ENCODE assay signal across 23 cellular contexts in genomic region chr19:40412866-40413265, GRCh38. TPM values are rescaled to one million over a fixed set of nuclear protein-coding genes. Genes with fewer than 3 reads are reported as not detected.
A peak's percentile ranks its signal among the peaks of the same experiment; 100 is the strongest.
DNase-seq lines count a peak whose midpoint lies in the region; ATAC-seq, FAIRE-seq and TF ChIP-seq lines count a peak whose summit lies in the region.
"Had no signal": no experiment of that assay in that cellular context is flagged by ENCODE, and none has a peak within 500 bp of the region (broad histone marks: within the 10 kb centered on the region; RNA-seq: fewer than 3 reads in every experiment).

No MANE protein-coding gene starts in this region.

- POLR2A ChIA-PET in A549 (lab: Yijun Ruan, JAX) = interaction anchor here (1.9 to 6.2 kb wide), 3 partner anchors 8 to 13 kb away, joined by 10 to 47 read pairs (median 12); partner anchors contain the start of gene SERTAD1

- H3K36me3 ChIP-seq in OCI-LY1 (ENCODE audit: insufficient read depth, low read length) = no peaks in the 10 kb centered on the region
- no peaks in the 10 kb centered on the region for H3K36me3 ChIP-seq in lower lobe of right lung
- H3K36me3 ChIP-seq: tibial artery had no signal

- H3K4me1 ChIP-seq in A549 (peaks cover 21% of the 10 kb centered on the region), OCI-LY1 (ENCODE audit: insufficient read depth, low read length, severe bottlenecking) (peaks cover 77% of the 10 kb centered on the region), lower lobe of right lung (peaks cover 46% of the 10 kb centered on the region)

- H2AFZ ChIP-seq in OCI-LY1 (ENCODE audit: low read length) = no peak overlapping the region

- no peaks in the 10 kb centered on the region for H3K9me2 ChIP-seq in OCI-LY1 (ENCODE audit: low read depth, low read length)

- no peaks in the 10 kb centered on the region for H3K79me2 ChIP-seq in OCI-LY1 (ENCODE audit: insufficient read depth, low read length)

- H3K27ac ChIP-seq in A549 (no peak overlapping the region), OCI-LY1 (ENCODE audit: low read depth, low read length, poor library complexity, severe bottlenecking) (peak overlapping the region; percentile 96), lower lobe of right lung (peak overlapping the region; percentile 77)
- H3K27ac ChIP-seq: tibial artery, VCaP had no signal

- TF ChIP-seq CTCF in A549 (IDR thresholded peaks at IDR 0.05) (no peak), OCI-LY1 (IDR thresholded peaks at IDR 0.05; ENCODE audit: low read length) (no peak), lower lobe of right lung (IDR thresholded peaks at IDR 0.05) (no peak)

- TF ChIP-seq POLR2A in A549 (IDR thresholded peaks at IDR 0.05; ENCODE audit: low read length) = no peak

- H3K4me3 ChIP-seq in A549 (no peak overlapping the region), OCI-LY1 (ENCODE audit: low read depth, low read length, poor library complexity, severe bottlenecking) (peak overlapping the region; percentile 53), lower lobe of right lung (peak overlapping the region; percentile 50)
- H3K4me3 ChIP-seq: tibial artery had no signal

- no peaks in the 10 kb centered on the region for H3F3A ChIP-seq in OCI-LY1 (ENCODE audit: insufficient read depth, low read length)

- peak overlapping the region; percentile 65 for H3K9ac ChIP-seq in OCI-LY1 (ENCODE audit: low read length)

- intact Hi-C loops in lower lobe of right lung (cut with DNase I) = no loop called here

- H3K27me3 ChIP-seq in OCI-LY1 (ENCODE audit: insufficient read depth, low read length) (no peaks in the 10 kb centered on the region), lower lobe of right lung (ENCODE audit: low read depth) (no peaks in the 10 kb centered on the region)
- H3K27me3 ChIP-seq: tibial artery had no signal

- ATAC-seq in A549 (no peak), lower lobe of right lung (no peak), GM18907 (IDR thresholded peaks at IDR 0.05; ENCODE audit: unreplicated experiment) (no peak)
- ATAC-seq: HCT116, left colon, right cardiac atrium had no signal

- no peaks in the 10 kb centered on the region for H4K20me1 ChIP-seq in OCI-LY1 (ENCODE audit: insufficient read depth, low read length)

- FAIRE-seq in A549 (lab: Jason Lieb, UNC) = no peak
- FAIRE-seq: astrocyte, GM12891 had no signal

- CTCF ChIA-PET in A549 (lab: Yijun Ruan, JAX) = interaction anchor here (0.7 to 26.4 kb wide), 9 partner anchors 5 to 274 kb away, joined by 3 to 950 read pairs (median 14); partner anchors contain the start of genes BLVRB, PRX, SERTAD1 and SERTAD3

- H3K4me2 ChIP-seq in A549 (no peak overlapping the region), OCI-LY1 (ENCODE audit: low read length) (peak overlapping the region; percentile 51)

- WGBS in A549 (ENCODE audit: missing lambda C conversion rate) = 59% methylated on average over 4 of the region's 4 CpGs

- TF ChIP-seq EP300 in A549 (IDR thresholded peaks at IDR 0.05) = no peak

- TF ChIP-seq RAD21 in A549 (conservative IDR thresholded peaks at IDR 0.05 in 1 of 2, IDR thresholded peaks at IDR 0.05 in 1 of 2) = no peak

- H3K9me3 ChIP-seq in A549 (no peaks in the 10 kb centered on the region), OCI-LY1 (ENCODE audit: low read length) (no peaks in the 10 kb centered on the region), lower lobe of right lung (no peaks in the 10 kb centered on the region)
- H3K9me3 ChIP-seq: tibial artery had no signal

- DNase-seq in A549 (ENCODE audit: low read depth in 1 of 2, low spot score in 1 of 2) (no peak), lower lobe of right lung (no peak), NCI-H128 (lab: John Stamatoyannopoulos, UW; ENCODE audit: unreplicated experiment) (no peak), NCI-H345 treated with DMSO at 0.1 percent for 48 hours (lab: John Stamatoyannopoulos, UW; ENCODE audit: unreplicated experiment) (no peak)
- DNase-seq: activated CD4-positive, alpha-beta memory T cell treated with anti-CD3 and anti-CD28 coated beads for 36 hours; activated naive CD4-positive, alpha-beta T cell treated with Interleukin-2 at 50 U/mL for 16 hours; DMS 273 treated with DMSO at 0.1 percent for 48 hours; GF-D8; Karpas-422; left colon; NCI-H1092 treated with DMSO at 0.1 percent for 48 hours; NCI-H524 treated with DMSO at 0.1 percent for 48 hours; stimulated activated naive CD4-positive, alpha-beta T cell treated with Interleukin-2 at 50 U/mL for 16 hours; tibial artery had no signal

TF ChIP-seq in A549, 52 proteins besides CTCF, POLR2A, EP300 and RAD21:
- TF ChIP-seq FOXS1 (CRISPR knock-in tag; IDR thresholded peaks at IDR 0.05) (no peak), CEBPB (IDR thresholded peaks at IDR 0.05) (no peak), KDM1A (IDR thresholded peaks at IDR 0.05; ENCODE audit: low read depth) (peak; percentile 71), CHD4 (IDR thresholded peaks at IDR 0.05; ENCODE audit: borderline replicate concordance) (peak; percentile 48; the same call in 1 of the 2 replicates)

RNA-seq across cellular contexts. Expression of gene PRX, which starts 0.3 kb away (rescaled TPM):
- 1.5 and 1.6 TPM in 2 replicates for polyA plus RNA-seq in A549 (2011; rRNA removed)
- polyA plus RNA-seq in A549 (2012; cell fraction: cytosol; rRNA removed) = 0.91 and 1.1 TPM in 2 replicates
- polyA plus RNA-seq in A549 (2012; cell fraction: nucleus; rRNA removed) = 1.7 and 1.8 TPM in 2 replicates
- polyA plus RNA-seq in A549 (2017; fragmentation: RNase III; extraction: RNeasy Plus Mini Kit Qiagen cat#74134 plus additional on column Dnase treatment) = 1.3 to 1.8 TPM (median 1.8 TPM) in 3 replicates
- polyA minus RNA-seq in A549 (2011; rRNA and poly(A)+ RNA removed) = 0.87 and 1.1 TPM in 2 replicates
- 51.5 TPM for total RNA-seq in lower lobe of right lung

RNA-seq across cellular contexts. Expression of gene SERTAD1, which starts 12.9 kb away (rescaled TPM):
- 10.0 and 10.7 TPM in 2 replicates for polyA plus RNA-seq in A549 (2011; rRNA removed)
- polyA plus RNA-seq in A549 (2012; cell fraction: cytosol; rRNA removed) = 30.9 and 31.2 TPM in 2 replicates
- 21.4 and 24.8 TPM in 2 replicates for polyA plus RNA-seq in A549 (2012; cell fraction: nucleus; rRNA removed)
- polyA plus RNA-seq in A549 (2017; fragmentation: RNase III; extraction: RNeasy Plus Mini Kit Qiagen cat#74134 plus additional on column Dnase treatment) = 12.5 to 14.9 TPM (median 13.6 TPM) in 3 replicates
- 4.6 and 4.7 TPM in 2 replicates for polyA minus RNA-seq in A549 (2011; rRNA and poly(A)+ RNA removed)
- total RNA-seq in lower lobe of right lung = 17.6 TPM

RNA-seq across cellular contexts. Expression of gene HIPK4, which starts 22.9 kb away (rescaled TPM):
- polyA plus RNA-seq in A549 (2011; rRNA removed) (0.18 and 0.19 TPM in 2 replicates), A549 (2017; fragmentation: RNase III; extraction: RNeasy Plus Mini Kit Qiagen cat#74134 plus additional on column Dnase treatment) (0.20 to 0.25 TPM (median 0.24 TPM) in 3 replicates)
- 0.34 and 0.51 TPM in 2 replicates for polyA plus RNA-seq in A549 (2012; cell fraction: cytosol; rRNA removed)
- polyA plus RNA-seq in A549 (2012; cell fraction: nucleus; rRNA removed) = 1.1 TPM in 2 replicates
- polyA minus RNA-seq in A549 (2011; rRNA and poly(A)+ RNA removed) = 0.19 and 0.37 TPM in 2 replicates
- 0.21 TPM for total RNA-seq in lower lobe of right lung
- total RNA-seq: activated CD4-positive, alpha-beta memory T cell treated with anti-CD3 and anti-CD28 coated beads for 36 hours; astrocyte; T-helper 1 cell treated with Interleukin-12 subunit alpha and Interleukin-12 subunit beta and Interleukin-4 antibody, amounts not matched to agents 30 ng/mL and 1 ng/mL, for 36 hours had no signal
- polyA plus RNA-seq: CD14-positive monocyte had no signal

RNA-seq across cellular contexts. Expression of gene SERTAD3, which starts 31.3 kb away (rescaled TPM):
- polyA plus RNA-seq in A549 (2011; rRNA removed) (40.2 and 41.7 TPM in 2 replicates), A549 (2017; fragmentation: RNase III; extraction: RNeasy Plus Mini Kit Qiagen cat#74134 plus additional on column Dnase treatment) (35.5 to 41.2 TPM (median 39.7 TPM) in 3 replicates)
- 24.7 and 32.8 TPM in 2 replicates for polyA plus RNA-seq in A549 (2012; cell fraction: cytosol; rRNA removed)
- 26.5 and 34.1 TPM in 2 replicates for polyA plus RNA-seq in A549 (2012; cell fraction: nucleus; rRNA removed)
- polyA minus RNA-seq in A549 (2011; rRNA and poly(A)+ RNA removed) = 63.1 and 71.7 TPM in 2 replicates
- 30.7 TPM for total RNA-seq in lower lobe of right lung

RNA-seq across cellular contexts. Expression of gene BLVRB, which starts 52.7 kb away (rescaled TPM):
- polyA plus RNA-seq in A549 (2011; rRNA removed) = 202 and 241 TPM in 2 replicates
- polyA plus RNA-seq in A549 (2012; cell fraction: cytosol; rRNA removed) = 713 and 819 TPM in 2 replicates
- 565 and 810 TPM in 2 replicates for polyA plus RNA-seq in A549 (2012; cell fraction: nucleus; rRNA removed)
- 280 to 298 TPM (median 296 TPM) in 3 replicates for polyA plus RNA-seq in A549 (2017; fragmentation: RNase III; extraction: RNeasy Plus Mini Kit Qiagen cat#74134 plus additional on column Dnase treatment)
- 192 and 225 TPM in 2 replicates for polyA minus RNA-seq in A549 (2011; rRNA and poly(A)+ RNA removed)
- total RNA-seq in lower lobe of right lung = 123 TPM

Comparison
In these comparisons a context has a peak if more than half of its experiments do, and no peak if none do; other contexts are left out.
1. H3K27ac ChIP-seq: peak in OCI-LY1 (single experiment) and lower lobe of right lung (single experiment); none in A549 (0 of 2).